In genomic region chr6:161432546-161432945, GRCh38 we compare ENCODE assay signal across 26 cellular contexts.
DNase-seq lines count a peak whose midpoint lies in the region; ATAC-seq, FAIRE-seq and TF ChIP-seq lines count a peak whose summit lies in the region.
"Had no signal": no experiment of that assay in that cellular context is flagged by ENCODE, and none has a peak within 500 bp of the region (broad histone marks: within the 10 kb centered on the region; RNA-seq: fewer than 3 reads in every experiment).

No MANE protein-coding gene starts in this region.

- H2BK5ac ChIP-seq in IMR-90 (ENCODE audit: low read depth, low read length, poor library complexity, severe bottlenecking) = no peak overlapping the region
- H2BK5ac ChIP-seq in trophoblast cell (ENCODE audit: low read depth, low read length, poor library complexity) = no peak overlapping the region

- H3K18ac ChIP-seq in IMR-90 (ENCODE audit: low read depth, low read length) (no peak overlapping the region), trophoblast cell (ENCODE audit: low read length) (no peak overlapping the region)

- H3K4me1 ChIP-seq in A549 (peaks cover 31% of the 10 kb centered on the region), IMR-90 (ENCODE audit: control insufficient read depth, insufficient read depth, low read length) (no peaks in the 10 kb centered on the region), trophoblast cell (ENCODE audit: control insufficient read depth in 1 of 2, insufficient read depth in 2 of 2, low read length in 2 of 2) (peaks cover 4 to 5% of the 10 kb centered on the region in 2 experiments)
- H3K4me1 ChIP-seq: BE2C, BLaER1 had no signal

- H3K56ac ChIP-seq in IMR-90 (ENCODE audit: extremely low read depth, insufficient read depth, low read length) = no peak overlapping the region

- DNase-seq in A549 (ENCODE audit: low read depth in 1 of 2, low spot score in 1 of 2) = no peak
- DNase-seq in IMR-90 = no peak
- DNase-seq in trophoblast cell = no peak
- no peak for DNase-seq in NCI-H226
- no peak for DNase-seq in amniotic stem cell (lab: John Stamatoyannopoulos, UW)
- no peak for DNase-seq in AML-193 (lab: John Stamatoyannopoulos, UW)
- DNase-seq: 8988T; BE2C; C1 segment of cervical spinal cord; CD4-positive, alpha-beta memory T cell; CD4-positive, CD25-positive, alpha-beta regulatory T cell; CD8-positive, alpha-beta memory T cell; COR-L47; DMS 273 treated with DMSO at 0.1 percent for 48 hours; DMS153; DMS53; DMS79; DND-41; EL; GDM1 had no signal

- no peaks in the 10 kb centered on the region for H3K9me1 ChIP-seq in IMR-90 (ENCODE audit: insufficient read depth, low read length)

- no peak for ATAC-seq in A549
- no peak for ATAC-seq in IMR-90 (ENCODE audit: low read depth)
- ATAC-seq: GM12878 had no signal

- no peak overlapping the region for H3K14ac ChIP-seq in IMR-90 (replicated peaks; ENCODE audit: low read depth, low read length)
- no peak overlapping the region for H3K14ac ChIP-seq in trophoblast cell (ENCODE audit: low read length)

- H3K27me3 ChIP-seq in IMR-90 (ENCODE audit: control insufficient read depth, insufficient read depth, low read length) = no peaks in the 10 kb centered on the region
- H3K27me3 ChIP-seq in trophoblast cell (ENCODE audit: insufficient read depth, low read length) = no peaks in the 10 kb centered on the region
- H3K27me3 ChIP-seq: BE2C, BLaER1 had no signal

- TF ChIP-seq CTCF in A549 (IDR thresholded peaks at IDR 0.05) (no peak), IMR-90 (conservative IDR thresholded peaks at IDR 0.05; ENCODE audit: low read depth, low read length) (no peak)

- peak overlapping the region; percentile 62 for H2BK12ac ChIP-seq in trophoblast cell (ENCODE audit: low read length)

- no peak overlapping the region for H4K12ac ChIP-seq in trophoblast cell (ENCODE audit: low read depth, low read length)

- no peak overlapping the region for H4K5ac ChIP-seq in IMR-90 (ENCODE audit: low read depth, low read length)

- no peak overlapping the region for H3K4ac ChIP-seq in IMR-90 (ENCODE audit: low read depth, low read length)
- no peak overlapping the region for H3K4ac ChIP-seq in trophoblast cell (ENCODE audit: low read depth, low read length)

- no TSS peak for BruUV-seq in IMR-90 (replicated peaks; lab: Mats Ljungman, UMichigan)

- H2BK120ac ChIP-seq in IMR-90 (ENCODE audit: low read depth, low read length) (no peak overlapping the region), trophoblast cell (ENCODE audit: insufficient read depth, low read length, poor library complexity) (no peak overlapping the region)

- TF ChIP-seq RAD21 in A549 (conservative IDR thresholded peaks at IDR 0.05 in 1 of 2, IDR thresholded peaks at IDR 0.05 in 1 of 2) (no peak), IMR-90 (IDR thresholded peaks at IDR 0.05; ENCODE audit: low read length) (no peak)

- no peak overlapping the region for H2AFZ ChIP-seq in IMR-90 (replicated peaks; ENCODE audit: low read length, poor library complexity)
- no peak overlapping the region for H2AFZ ChIP-seq in trophoblast cell (ENCODE audit: insufficient read depth, low read length, poor library complexity)

- intact Hi-C loops in IMR-90 (cut with micrococcal nuclease) = no loop called here

- whole genome bisulfite sequencing in A549 (ENCODE audit: missing lambda C conversion rate) = 92% methylated on average over 3 of the region's 3 CpGs
- no CpG with 5 or more reads among the region's 3 CpGs for WGBS in IMR-90 (ENCODE audit: extremely low coverage in 2 of 2, insufficient read length in 1 of 2), 2 experiments
- no CpG with 5 or more reads among the region's 3 CpGs for WGBS in trophoblast cell (ENCODE audit: extremely low coverage, insufficient coverage, insufficient read length)

- H3K9me3 ChIP-seq in A549 (no peaks in the 10 kb centered on the region), IMR-90 (ENCODE audit: control insufficient read depth, insufficient read depth, low read length) (no peaks in the 10 kb centered on the region), trophoblast cell (ENCODE audit: insufficient read depth, low read depth, low read length) (peaks cover 1% of the 10 kb centered on the region)
- H3K9me3 ChIP-seq: BE2C, BLaER1 had no signal

- in situ Hi-C loops in IMR-90 (cut with MboI; ENCODE audit: low sequenced_read_pairs) = no loop called here

- H4K8ac ChIP-seq in IMR-90 (ENCODE audit: low read depth in 2 of 2, low read length in 2 of 2) (no peak overlapping the region), trophoblast cell (ENCODE audit: low read depth, low read length) (no peak overlapping the region)

- H3K36me3 ChIP-seq in IMR-90 (ENCODE audit: control insufficient read depth, insufficient read depth, low read length) = no peaks in the 10 kb centered on the region
- no peaks in the 10 kb centered on the region for H3K36me3 ChIP-seq in trophoblast cell (ENCODE audit: control insufficient read depth in 1 of 2, insufficient read depth in 2 of 2, low read length in 2 of 2)
- H3K36me3 ChIP-seq: BE2C, BLaER1 had no signal

- FAIRE-seq in A549 (lab: Jason Lieb, UNC) (no peak), TTC549 (lab: Jason Lieb, UNC) (peak; percentile 37)
- FAIRE-seq: GM12878, GM12892, GM18507, GM19239 had no signal

- H2AK5ac ChIP-seq in IMR-90 (ENCODE audit: low read depth, low read length) (no peak overlapping the region), trophoblast cell (ENCODE audit: low read length) (no peak overlapping the region)

- H4K20me1 ChIP-seq in IMR-90 (ENCODE audit: insufficient read depth, low read length) = no peaks in the 10 kb centered on the region
- H4K20me1 ChIP-seq: BLaER1 had no signal

- no peak overlapping the region for H3K9ac ChIP-seq in IMR-90 (ENCODE audit: low read depth, low read length)
- H3K9ac ChIP-seq in trophoblast cell (ENCODE audit: low read length) = no peak overlapping the region
- H3K9ac ChIP-seq: BLaER1 had no signal

- no peak overlapping the region for H4K91ac ChIP-seq in IMR-90 (ENCODE audit: insufficient read depth, low read depth, low read length)
- H4K91ac ChIP-seq in trophoblast cell (ENCODE audit: low read depth, low read length) = peak overlapping the region; percentile 45

- no peak for TF ChIP-seq EP300 in A549 (IDR thresholded peaks at IDR 0.05)

- no peak for TF ChIP-seq POLR2A in A549 (IDR thresholded peaks at IDR 0.05; ENCODE audit: low read length)
- TF ChIP-seq POLR2A in IMR-90 (IDR thresholded peaks at IDR 0.05; ENCODE audit: low read depth, low read length) = no peak

- no peak overlapping the region for H2BK20ac ChIP-seq in IMR-90 (ENCODE audit: low read depth, low read length)

- H3K23ac ChIP-seq in IMR-90 (ENCODE audit: low read depth, low read length) = no peak overlapping the region
- H3K23ac ChIP-seq in trophoblast cell (ENCODE audit: low read length) = no peak overlapping the region

- POLR2A ChIA-PET in A549 (lab: Yijun Ruan, JAX) = no interaction called here
- POLR2A ChIA-PET in IMR-90 (lab: Charles Lee; ENCODE audit: unreplicated experiment) = no interaction called here

- CTCF ChIA-PET in A549 (lab: Yijun Ruan, JAX) = interaction anchor here (1.2 to 1.3 kb wide), 2 partner anchors 14 to 65 kb away, joined by 4 read pairs; no protein-coding TSS in a partner anchor
- CTCF ChIA-PET in IMR-90 (lab: Yijun Ruan, JAX) = interaction anchor here (0.7 to 1.0 kb wide), 2 partner anchors 14 to 1307 kb away, joined by 3 to 5 read pairs; no protein-coding TSS in a partner anchor

- dilution Hi-C loops in IMR-90 (cut with HindIII; ENCODE audit: low sequenced_read_pairs, unreplicated experiment) = no loop called here

- H2AK9ac ChIP-seq in IMR-90 (replicated peaks; ENCODE audit: low read depth, low read length, poor library complexity) = no peak overlapping the region

- no peak overlapping the region for H2BK15ac ChIP-seq in IMR-90 (ENCODE audit: low read depth, low read length)

- H3K79me2 ChIP-seq in trophoblast cell (ENCODE audit: control insufficient read depth, insufficient read depth, low read length, poor library complexity) = peaks cover 3% of the 10 kb centered on the region

- H3K4me3 ChIP-seq in A549 (no peak overlapping the region), IMR-90 (ENCODE audit: insufficient read depth, low read depth, low read length) (no peak overlapping the region), trophoblast cell (ENCODE audit: low read depth, low read length) (no peak overlapping the region)
- H3K4me3 ChIP-seq: BLaER1, GM12878 had no signal

- H3K79me1 ChIP-seq in IMR-90 (ENCODE audit: low read depth in 1 of 2, low read length in 2 of 2) = no peaks in the 10 kb centered on the region
- H3K79me1 ChIP-seq in trophoblast cell (ENCODE audit: low read length) = peaks cover 21% of the 10 kb centered on the region

- H3K27ac ChIP-seq in A549 (peak overlapping the region in 1 of 2 experiments; percentile 43; a peak in 1 of 6 replicates), IMR-90 (ENCODE audit: insufficient read depth, low read length) (no peak overlapping the region), trophoblast cell (ENCODE audit: low read depth, low read length) (no peak overlapping the region)
- H3K27ac ChIP-seq: BLaER1 had no signal

- H3K4me2 ChIP-seq in A549 (no peak overlapping the region), IMR-90 (ENCODE audit: low read depth, low read length) (no peak overlapping the region), trophoblast cell (ENCODE audit: low read length) (no peak overlapping the region)
- H3K4me2 ChIP-seq: BLaER1 had no signal

TF ChIP-seq in A549, 52 proteins besides CTCF, POLR2A, EP300 and RAD21 (continues in another document):
- TF ChIP-seq CHD4 (IDR thresholded peaks at IDR 0.05; ENCODE audit: borderline replicate concordance) (no peak), EHMT2 (IDR thresholded peaks at IDR 0.05; ENCODE audit: low read depth) (no peak), MAFK (IDR thresholded peaks at IDR 0.05; ENCODE audit: partially characterized antibody) (peak; percentile 50), ZNF302 (CRISPR knock-in tag; IDR thresholded peaks at IDR 0.05) (no peak)

TF ChIP-seq in IMR-90, 13 proteins besides CTCF, POLR2A, EP300 and RAD21:
- TF ChIP-seq NFE2L2 (IDR thresholded peaks at IDR 0.05; ENCODE audit: low read depth, low read length) (0 out of 2 replicates have a peak, but pooled peaks have one; percentile 41), ELK1 (IDR thresholded peaks at IDR 0.05; ENCODE audit: borderline replicate concordance, low read depth, low read length) (no peak), SMC3 (IDR thresholded peaks at IDR 0.05; ENCODE audit: low read depth, low read length) (no peak), MAFK (IDR thresholded peaks at IDR 0.05; ENCODE audit: low read depth, low read length) (peak; percentile 23; the same call in 1 of the 2 replicates), MXI1 (IDR thresholded peaks at IDR 0.05; ENCODE audit: borderline replicate concordance, low read depth, low read length) (no peak)
